Comparison of ENCODE assay signal across 9 cellular contexts in genomic region chr6:135146160-135146920, GRCh38. TPM values are rescaled to one million over a fixed set of nuclear protein-coding genes. Genes with fewer than 3 reads are reported as not detected.
DNase-seq lines count a peak whose midpoint lies in the region; ATAC-seq, FAIRE-seq and TF ChIP-seq lines count a peak whose summit lies in the region.
"Had no signal": no experiment of that assay in that cellular context is flagged by ENCODE, and none has a peak within 500 bp of the region (broad histone marks: within the 10 kb centered on the region; RNA-seq: fewer than 3 reads in every experiment).

No MANE protein-coding gene starts in this region.

- H3K4me3 Mint-ChIP-seq in activated CD4-positive, alpha-beta T cell treated with anti-CD3 and anti-CD28 coated beads, Interleukin-2, amount 10 ng/mL, durations not matched to agents 7 days and 5 days = no peak overlapping the region
- H3K4me3 Mint-ChIP-seq in Caco-2 (ENCODE audit: unreplicated experiment) = no peak overlapping the region
- H3K4me3 Mint-ChIP-seq in CD4-positive, alpha-beta T cell = no peak overlapping the region

- peaks cover 4% of the 10 kb centered on the region; the same call in 2 of the 3 replicates for H3K79me2 ChIP-seq in K562 (ENCODE audit: control insufficient read depth, insufficient read depth, low read length)

- H4K20me1 ChIP-seq in K562 (replicated peaks; ENCODE audit: control insufficient read depth, insufficient read depth, low read length) = no peaks in the 10 kb centered on the region

- H3K36me3 ChIP-seq in K562 (ENCODE audit: control insufficient read depth, insufficient read depth, low read length) (no peaks in the 10 kb centered on the region; the same call in 2 of the 3 replicates), skeletal muscle satellite cell (ENCODE audit: insufficient read depth, low read length) (no peaks in the 10 kb centered on the region), Caco-2 (ENCODE audit: control insufficient read depth, insufficient read depth, low read length) (no peaks in the 10 kb centered on the region)

- H3K27me3 ChIP-seq in K562 (ENCODE audit: control insufficient read depth in 2 of 2, insufficient read depth in 2 of 2, low read length in 2 of 2) (no peaks in the 10 kb centered on the region), skeletal muscle satellite cell (ENCODE audit: control insufficient read depth, insufficient read depth, low read length) (peaks cover under 1% of the 10 kb centered on the region), Caco-2 (replicated peaks; ENCODE audit: control insufficient read depth, insufficient read depth, low read length) (no peaks in the 10 kb centered on the region)
- no peaks in the 10 kb centered on the region for H3K27me3 ChIP-seq in CD4-positive, alpha-beta T cell (ENCODE audit: control insufficient read depth, insufficient read depth, low read length)

- peak overlapping the region; percentile 97 for H2AFZ ChIP-seq in K562 (ENCODE audit: low read depth, low read length)

- no peak for DNase-seq in activated CD4-positive, alpha-beta T cell treated with anti-CD3 and anti-CD28 coated beads, Interleukin-2, amount 10 ng/mL, durations not matched to agents 7 days and 5 days
- no peak for DNase-seq in activated CD4-positive, alpha-beta T cell treated with anti-CD3 and anti-CD28 coated beads, Interleukin-2, amount 50 U/mL, for 4 hours
- DNase-seq in NCI-H69 (lab: John Stamatoyannopoulos, UW) (peak; percentile 23), K562 (ENCODE audit: extremely low read depth in 1 of 4, low spot score in 3 of 4) (peak in 1 of 4 experiments; percentile 57), Caco-2 (no peak), frontal cortex (ENCODE audit: low spot score in 2 of 2) (no peak)
- no peak for DNase-seq in CD4-positive, alpha-beta T cell
- DNase-seq: NCI-H2029 treated with DMSO at 0.1 percent for 48 hours had no signal

- H3K9ac ChIP-seq in K562 (ENCODE audit: insufficient read depth in 1 of 2, low read depth in 2 of 2, low read length in 2 of 2) (peak overlapping the region; percentile 41 to 64; a peak in 2 of 4 replicates), skeletal muscle satellite cell (ENCODE audit: low read depth, low read length) (no peak overlapping the region)

- TF ChIP-seq RAD21 in K562 (CRISPR knock-in tag; conservative IDR thresholded peaks at IDR 0.05 in 1 of 2, IDR thresholded peaks at IDR 0.05 in 1 of 2) = no peak

- peak; percentile 6 for FAIRE-seq in K562 (lab: Jason Lieb, UNC)
- no peak for FAIRE-seq in frontal cortex (lab: Jason Lieb, UNC)

- peaks cover 2% of the 10 kb centered on the region for H3K36me3 Mint-ChIP-seq in activated CD4-positive, alpha-beta T cell treated with anti-CD3 and anti-CD28 coated beads, Interleukin-2, amount 10 ng/mL, durations not matched to agents 7 days and 5 days (ENCODE audit: low read depth)
- no peaks in the 10 kb centered on the region for H3K36me3 Mint-ChIP-seq in Caco-2 (ENCODE audit: insufficient read depth, unreplicated experiment)
- no peaks in the 10 kb centered on the region for H3K36me3 Mint-ChIP-seq in CD4-positive, alpha-beta T cell (ENCODE audit: low read depth)

- TF ChIP-seq CTCF in K562 (IDR thresholded peaks at IDR 0.05 in 2 of 3, conservative IDR thresholded peaks at IDR 0.05 in 1 of 3; ENCODE audit: insufficient read depth in 2 of 3, low read depth in 1 of 3, low read length in 3 of 3) = no peak
- TF ChIP-seq CTCF in Caco-2 (IDR thresholded peaks at IDR 0.05; ENCODE audit: insufficient read depth in 1 of 2, low read depth in 1 of 2, low read length in 1 of 2, severe bottlenecking in 1 of 2, unreplicated experiment in 1 of 2) = no peak
- no peak for TF ChIP-seq CTCF in CD4-positive, alpha-beta T cell (IDR thresholded peaks at IDR 0.05)

- no peak for TF ChIP-seq POLR2A in K562 (conservative IDR thresholded peaks at IDR 0.05)

- TF ChIP-seq EP300 in K562 (IDR thresholded peaks at IDR 0.05; ENCODE audit: low read length) = no peak

- BruUV-seq in K562 (replicated peaks; lab: Mats Ljungman, UMichigan) = no TSS peak
- BruUV-seq in Caco-2 (replicated peaks; lab: Mats Ljungman, UMichigan) = no TSS peak

- peaks cover 6 to 55% of the 10 kb centered on the region in 2 experiments for H3K4me1 ChIP-seq in K562 (replicated peaks in 1 of 2; ENCODE audit: control insufficient read depth in 2 of 2, insufficient read depth in 2 of 2, low read length in 2 of 2)
- H3K4me1 ChIP-seq in skeletal muscle satellite cell (ENCODE audit: control insufficient read depth, insufficient read depth, low read length) = peaks cover 18% of the 10 kb centered on the region
- no peaks in the 10 kb centered on the region for H3K4me1 ChIP-seq in Caco-2

- POLR2A ChIA-PET in activated CD4-positive, alpha-beta T cell treated with anti-CD3 and anti-CD28 coated beads, Interleukin-2, amount 10 ng/mL, durations not matched to agents 7 days and 5 days (lab: Charles Lee) = interaction anchor here (0.6 kb wide), 1 partner anchor 17 kb away, joined by 3 read pairs; no protein-coding TSS in a partner anchor
- POLR2A ChIA-PET in K562 (lab: Yijun Ruan, JAX) (interaction anchor here (0.7 to 2.4 kb wide), 8 partner anchors 10 to 54 kb away, joined by 3 to 13 read pairs (median 4); no protein-coding TSS in a partner anchor), Caco-2 (lab: Charles Lee) (no interaction called here)
- POLR2A ChIA-PET in CD4-positive, alpha-beta T cell (lab: Charles Lee) = interaction anchor here (1.0 to 1.5 kb wide), 2 partner anchors 10 to 37 kb away, joined by 4 to 6 read pairs; no protein-coding TSS in a partner anchor

- intact Hi-C loops in K562 (cut with micrococcal nuclease) = loop anchor here (1.0 kb wide), 1 partner anchor 277 kb away; no protein-coding TSS in a partner anchor
- intact Hi-C loops in Caco-2 (cut with micrococcal nuclease; ENCODE audit: unreplicated experiment) = no loop called here
- intact Hi-C loops in CD4-positive, alpha-beta T cell (cut with DNase I, micrococcal nuclease) = loop anchor here in 1 of 2 experiments (2.0 to 5.0 kb wide), 3 partner anchors 36 to 281 kb away; no protein-coding TSS in a partner anchor

- peak; percentile 26 for ATAC-seq in K562
- no peak for ATAC-seq in CD4-positive, alpha-beta T cell (ENCODE audit: poor library complexity)

- CTCF ChIA-PET in activated CD4-positive, alpha-beta T cell treated with anti-CD3 and anti-CD28 coated beads, Interleukin-2, amount 10 ng/mL, durations not matched to agents 7 days and 5 days (lab: Charles Lee) = interaction anchor here (1.2 to 2.3 kb wide), 4 partner anchors 11 to 52 kb away, joined by 3 to 25 read pairs (median 4); no protein-coding TSS in a partner anchor
- CTCF ChIA-PET in K562 (lab: Yijun Ruan, JAX; ENCODE audit: low intra/inter-chr PET ratio) = interaction anchor here (2.0 kb wide), 1 partner anchor 38 kb away, joined by 20 read pairs; no protein-coding TSS in a partner anchor
- CTCF ChIA-PET in Caco-2 (lab: Charles Lee) = interaction anchor here (0.5 kb wide), 1 partner anchor 27 kb away, joined by 4 read pairs; no protein-coding TSS in a partner anchor
- CTCF ChIA-PET in CD4-positive, alpha-beta T cell (lab: Charles Lee) = interaction anchor here (1.1 kb wide), 1 partner anchor 37 kb away, joined by 3 read pairs; no protein-coding TSS in a partner anchor

- peak overlapping the region; percentile 77 for H3K27ac ChIP-seq in K562 (ENCODE audit: extremely low read depth, low read depth, low read length)
- no peak overlapping the region for H3K27ac ChIP-seq in CD4-positive, alpha-beta T cell (ENCODE audit: low read depth, low read length)

- WGBS in K562 (ENCODE audit: insufficient coverage, low coverage, missing lambda C conversion rate) = 54% methylated on average over 7 of the region's 7 CpGs

- H3K9me3 ChIP-seq in K562 (replicated peaks; ENCODE audit: control insufficient read depth, insufficient read depth, low read depth, low read length) (peaks cover 2% of the 10 kb centered on the region; the same call in 1 of the 2 replicates), skeletal muscle satellite cell (replicated peaks; ENCODE audit: low read length) (no peaks in the 10 kb centered on the region), Caco-2 (no peaks in the 10 kb centered on the region)
- H3K9me3 ChIP-seq in CD4-positive, alpha-beta T cell (ENCODE audit: control insufficient read depth, low read length) = no peaks in the 10 kb centered on the region

- H3K27me3 Mint-ChIP-seq in activated CD4-positive, alpha-beta T cell treated with anti-CD3 and anti-CD28 coated beads, Interleukin-2, amount 10 ng/mL, durations not matched to agents 7 days and 5 days = no peaks in the 10 kb centered on the region
- H3K27me3 Mint-ChIP-seq in Caco-2 (ENCODE audit: insufficient read depth, unreplicated experiment) = no peaks in the 10 kb centered on the region
- no peaks in the 10 kb centered on the region for H3K27me3 Mint-ChIP-seq in CD4-positive, alpha-beta T cell

- no peaks in the 10 kb centered on the region for H3K9me1 ChIP-seq in K562 (ENCODE audit: control insufficient read depth, insufficient read depth, low read length)

- peaks cover 68% of the 10 kb centered on the region for H3K4me1 Mint-ChIP-seq in activated CD4-positive, alpha-beta T cell treated with anti-CD3 and anti-CD28 coated beads, Interleukin-2, amount 10 ng/mL, durations not matched to agents 7 days and 5 days
- H3K4me1 Mint-ChIP-seq in Caco-2 (ENCODE audit: low read depth, unreplicated experiment) = no peaks in the 10 kb centered on the region
- peaks cover 51% of the 10 kb centered on the region for H3K4me1 Mint-ChIP-seq in CD4-positive, alpha-beta T cell (ENCODE audit: low read depth)

- H3K4me3 ChIP-seq in K562 (no peak overlapping the region), skeletal muscle satellite cell (ENCODE audit: low read length) (no peak overlapping the region), Caco-2 (ENCODE audit: low read depth, low read length) (no peak overlapping the region)

- in situ Hi-C loops in K562 (cut with MboI) = loop anchor here (5.0 kb wide), 1 partner anchor 41 kb away; no protein-coding TSS in a partner anchor

- H3K4me2 ChIP-seq in K562 (ENCODE audit: insufficient read depth, low read length) (peak overlapping the region; percentile 60), skeletal muscle satellite cell (ENCODE audit: low read length) (peak overlapping the region; percentile 9)

- H3K9me3 Mint-ChIP-seq in activated CD4-positive, alpha-beta T cell treated with anti-CD3 and anti-CD28 coated beads, Interleukin-2, amount 10 ng/mL, durations not matched to agents 7 days and 5 days = peaks cover 6% of the 10 kb centered on the region
- no peaks in the 10 kb centered on the region for H3K9me3 Mint-ChIP-seq in Caco-2 (ENCODE audit: unreplicated experiment)
- H3K9me3 Mint-ChIP-seq in CD4-positive, alpha-beta T cell = no peaks in the 10 kb centered on the region

- H3K27ac Mint-ChIP-seq in activated CD4-positive, alpha-beta T cell treated with anti-CD3 and anti-CD28 coated beads, Interleukin-2, amount 10 ng/mL, durations not matched to agents 7 days and 5 days = peak overlapping the region; percentile 87
- H3K27ac Mint-ChIP-seq in Caco-2 (ENCODE audit: unreplicated experiment) = no peak overlapping the region
- H3K27ac Mint-ChIP-seq in CD4-positive, alpha-beta T cell = no peak overlapping the region

RNA-seq across cellular contexts. Expression of gene MYB, which starts 34.8 kb away (rescaled TPM):
- 10 to 100 TPM; 12.6 to 13.5 TPM for total RNA-seq in activated CD4-positive, alpha-beta T cell treated with anti-CD3 and anti-CD28 coated beads, Interleukin-2, amount 10 ng/mL, durations not matched to agents 7 days and 5 days
- 136 and 323 TPM in 2 replicates for total RNA-seq in K562 (2011; cell fraction: chromatin; rRNA removed; ENCODE audit: low replicate concordance)
- 63.7 and 97.6 TPM in 2 replicates for total RNA-seq in K562 (2011; cell fraction: nucleolus; rRNA removed)
- 152 and 301 TPM in 2 replicates for total RNA-seq in K562 (2011; cell fraction: nucleoplasm; rRNA removed)
- 116 and 117 TPM in 2 replicates for total RNA-seq in K562 (2014; rRNA removed)
- total RNA-seq in K562 (2014; rRNA removed; fragmentation: Illumina TruSeq; extraction: Trizol) = 149 and 170 TPM in 2 replicates
- 215 and 218 TPM in 2 replicates for total RNA-seq in K562 (2015; rRNA removed; fragmentation: Illumina TruSeq; extraction: Trizol)
- 140 and 142 TPM in 2 replicates for total RNA-seq in K562 (2021)
- polyA plus RNA-seq in K562 (2011; rRNA removed) = 82.6 and 94.1 TPM in 2 replicates
- polyA plus RNA-seq in K562 (2011; cell fraction: cytosol; rRNA removed) = 49.6 and 73.2 TPM in 2 replicates
- 131 and 141 TPM in 2 replicates for polyA plus RNA-seq in K562 (2011; cell fraction: nucleus; rRNA removed)
- 106 and 145 TPM in 2 replicates for polyA plus RNA-seq in K562 (2012)
- polyA plus RNA-seq in K562 (2014; fragmentation: Illumina TruSeq; extraction: Trizol) = 133 and 185 TPM in 2 replicates
- polyA plus RNA-seq in K562 (2014; fragmentation: Nextera tagmentation; extraction: Ambion mirVana) = 10 to 100 TPM; 35.8 to 44.1 TPM
- 153 and 155 TPM in 2 replicates for polyA plus RNA-seq in K562 (2014; rRNA removed)
- polyA minus RNA-seq in K562 (2011; rRNA and poly(A)+ RNA removed) = 153 and 187 TPM in 2 replicates
- 73.2 and 75.5 TPM in 2 replicates for polyA minus RNA-seq in K562 (2011; cell fraction: cytosol; rRNA and poly(A)+ RNA removed)
- 136 and 220 TPM in 2 replicates for polyA minus RNA-seq in K562 (2011; cell fraction: nucleus; rRNA and poly(A)+ RNA removed)
- 0.22 and 0.25 TPM in 2 replicates for total RNA-seq in skeletal muscle satellite cell (2012; rRNA removed)
- total RNA-seq in Caco-2 (2022) = 2.3 and 2.7 TPM in 2 replicates
- 2.9 TPM for total RNA-seq in frontal cortex
- total RNA-seq in CD4-positive, alpha-beta T cell = 1 to 10 TPM; 2.0 to 2.6 TPM

Comparison
In these comparisons a context has a peak if more than half of its experiments do, and no peak if none do; other contexts are left out.
1. RNA of gene MYB, which starts 34.8 kb away (total RNA-seq): 63.7 to 323 TPM in K562; 12.6 to 13.5 TPM in activated CD4-positive, alpha-beta T cell treated with anti-CD3 and anti-CD28 coated beads, Interleukin-2, amount 10 ng/mL, durations not matched to agents 7 days and 5 days, 2.9 TPM in frontal cortex (single experiment), 2.3 to 2.7 TPM in Caco-2 and 2.0 to 2.6 TPM in CD4-positive, alpha-beta T cell; every median in the first group is over 4 times any median in the second.